Comparison of ENCODE assay signal across 20 cellular contexts in the genomic region with DNA sequence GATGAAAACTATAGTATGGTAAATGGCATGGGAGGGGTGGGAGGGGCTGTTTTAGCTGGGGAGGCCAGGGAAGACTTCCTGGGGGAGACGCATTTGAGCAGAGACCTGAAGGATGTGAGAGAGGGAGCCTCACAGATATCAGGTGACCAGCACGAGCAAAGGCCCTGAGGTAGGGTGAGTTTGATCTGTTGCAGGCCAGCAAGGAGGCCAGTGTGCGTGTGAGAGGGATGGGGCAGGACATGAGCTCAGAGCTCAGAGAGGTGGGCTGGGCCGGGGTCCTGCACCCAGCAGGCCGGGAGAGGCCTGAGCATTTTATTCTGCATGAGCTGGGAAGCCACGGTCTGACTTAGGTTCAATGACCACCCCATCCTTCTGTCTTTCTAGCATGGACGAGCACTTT.
DNase-seq lines count a peak whose midpoint lies in the region; ATAC-seq, FAIRE-seq and TF ChIP-seq lines count a peak whose summit lies in the region.
"Had no signal": no experiment of that assay in that cellular context is flagged by ENCODE, and none has a peak within 500 bp of the region (broad histone marks: within the 10 kb centered on the region; RNA-seq: fewer than 3 reads in every experiment).

No MANE protein-coding gene starts in this region.

- H2AFZ ChIP-seq in K562 (ENCODE audit: low read depth, low read length), result no peak overlapping the region
- H2AFZ ChIP-seq: GM23338 had no signal

- no peak overlapping the region for H3K27ac ChIP-seq in HEK293 (ENCODE audit: extremely low read depth, low read depth, low read length)
- no peak overlapping the region for H3K27ac ChIP-seq in K562 (ENCODE audit: extremely low read depth, low read depth, low read length)
- H3K27ac ChIP-seq in epithelial cell of prostate, result peak overlapping the region; percentile 64
- H3K27ac ChIP-seq in kidney (ENCODE audit: low read depth in 2 of 2, low read length in 2 of 2), result no peak overlapping the region

- TF ChIP-seq CTCF in HEK293 (tag by site-specific recombination; IDR thresholded peaks at IDR 0.05) (no peak), K562 (IDR thresholded peaks at IDR 0.05 in 2 of 3, conservative IDR thresholded peaks at IDR 0.05 in 1 of 3; ENCODE audit: insufficient read depth in 2 of 3, low read depth in 1 of 3, low read length in 3 of 3) (no peak), kidney (IDR thresholded peaks at IDR 0.05; ENCODE audit: borderline replicate concordance, extremely low read depth, insufficient read depth) (no peak)

- H3K4me3 ChIP-seq in HEK293 (ENCODE audit: low read depth, low read length) (no peak overlapping the region), K562 (no peak overlapping the region), kidney (ENCODE audit: low read length in 2 of 2) (no peak overlapping the region), H7 (ENCODE audit: insufficient read depth, low read depth, low read length) (no peak overlapping the region)
- H3K4me3 ChIP-seq: GM23338 had no signal

- H4K20me1 ChIP-seq in K562 (replicated peaks; ENCODE audit: control insufficient read depth, insufficient read depth, low read length), result no peaks in the 10 kb centered on the region; the same call in 1 of the 2 replicates

- no peaks in the 10 kb centered on the region for H3K36me3 ChIP-seq in HEK293 (ENCODE audit: control insufficient read depth in 2 of 2, insufficient read depth in 1 of 2, low read length in 2 of 2)
- H3K36me3 ChIP-seq in K562 (ENCODE audit: control insufficient read depth, insufficient read depth, low read length), result no peaks in the 10 kb centered on the region
- H3K36me3 ChIP-seq in kidney (ENCODE audit: control insufficient read depth in 1 of 2, insufficient read depth in 2 of 2, low read length in 2 of 2), result no peaks in the 10 kb centered on the region
- H3K36me3 ChIP-seq in H7 (replicated peaks; ENCODE audit: control insufficient read depth, insufficient read depth, low read length), result no peaks in the 10 kb centered on the region

- ATAC-seq in K562, result no peak
- ATAC-seq in GM19035 (IDR thresholded peaks at IDR 0.05; ENCODE audit: unreplicated experiment), result no peak
- ATAC-seq in GM21786 (IDR thresholded peaks at IDR 0.05; ENCODE audit: unreplicated experiment), result no peak
- ATAC-seq: GM23338 had no signal

- H3K4me2 ChIP-seq in K562 (ENCODE audit: insufficient read depth, low read length), result no peak overlapping the region
- H3K4me2 ChIP-seq: GM23338 had no signal

- no TSS peak for BruUV-seq in K562 (replicated peaks; lab: Mats Ljungman, UMichigan)

- CTCF ChIA-PET in HEK293 (lab: Yijun Ruan, JAX), result no interaction called here
- CTCF ChIA-PET in K562 (lab: Yijun Ruan, JAX; ENCODE audit: low intra/inter-chr PET ratio), result no interaction called here

- no peak for TF ChIP-seq EP300 in K562 (IDR thresholded peaks at IDR 0.05; ENCODE audit: low read length)

- H3K79me2 ChIP-seq in K562 (ENCODE audit: control insufficient read depth, insufficient read depth, low read length), result no peaks in the 10 kb centered on the region

- WGBS in K562 (ENCODE audit: insufficient coverage, low coverage, missing lambda C conversion rate), result 2% methylated on average over 6 of the region's 7 CpGs

- no peaks in the 10 kb centered on the region for H3K9me1 ChIP-seq in K562 (ENCODE audit: control insufficient read depth, insufficient read depth, low read length)

- POLR2A ChIA-PET in HEK293 (lab: Yijun Ruan, JAX) (no interaction called here), K562 (lab: Yijun Ruan, JAX) (interaction anchor here (0.6 kb wide), 1 partner anchor 130 kb away, joined by 3 read pairs; no protein-coding TSS in a partner anchor)

- TF ChIP-seq POLR2A in K562 (conservative IDR thresholded peaks at IDR 0.05), result no peak

- TF ChIP-seq RAD21 in K562 (CRISPR knock-in tag; conservative IDR thresholded peaks at IDR 0.05 in 1 of 2, IDR thresholded peaks at IDR 0.05 in 1 of 2), result no peak

- intact Hi-C loops in K562 (cut with micrococcal nuclease), result no loop called here
- intact Hi-C loops in kidney (cut with DNase I), result no loop called here

- in situ Hi-C loops in K562 (cut with MboI), result no loop called here

- no peaks in the 10 kb centered on the region for H3K4me1 ChIP-seq in HEK293 (ENCODE audit: control insufficient read depth, insufficient read depth, low read length)
- peaks cover 0 to 4% of the 10 kb centered on the region in 2 experiments; a peak in 2 of 5 replicates for H3K4me1 ChIP-seq in K562 (replicated peaks in 1 of 2; ENCODE audit: control insufficient read depth in 2 of 2, insufficient read depth in 2 of 2, low read length in 2 of 2)
- H3K4me1 ChIP-seq in kidney (ENCODE audit: control insufficient read depth in 1 of 2, insufficient read depth in 1 of 2, low read depth in 1 of 2, low read length in 2 of 2), result no peaks in the 10 kb centered on the region

- DNase-seq in K562 (ENCODE audit: extremely low read depth in 1 of 4, low spot score in 3 of 4) (no peak), epithelial cell of prostate (ENCODE audit: low read depth, low spot score) (no peak), kidney (peak; percentile 13), H7 (no peak)
- DNase-seq: C1 segment of cervical spinal cord; Calu3; CD4-positive, alpha-beta memory T cell; COR-L47; DMS53; DMS79 treated with DMSO at 0.1 percent for 48 hours; GF-D8; HCEC 1CT; HFFc6 had no signal

- H3K9me3 ChIP-seq in HEK293 (ENCODE audit: control insufficient read depth, insufficient read depth, low read depth, low read length), result no peaks in the 10 kb centered on the region
- H3K9me3 ChIP-seq in K562 (replicated peaks; ENCODE audit: control insufficient read depth, insufficient read depth, low read depth, low read length), result no peaks in the 10 kb centered on the region
- no peaks in the 10 kb centered on the region for H3K9me3 ChIP-seq in kidney (ENCODE audit: control insufficient read depth in 1 of 2, low read length in 2 of 2)

- H3K9ac ChIP-seq in K562 (ENCODE audit: insufficient read depth in 1 of 2, low read depth in 2 of 2, low read length in 2 of 2) (no peak overlapping the region), kidney (ENCODE audit: low read length in 2 of 2) (no peak overlapping the region)

- H3K27me3 ChIP-seq in K562 (ENCODE audit: control insufficient read depth in 2 of 2, insufficient read depth in 2 of 2, low read length in 2 of 2) (peaks cover 3 to 59% of the 10 kb centered on the region in 2 experiments; a peak in 3 of 5 replicates), H7 (ENCODE audit: control insufficient read depth, insufficient read depth, low read length) (no peaks in the 10 kb centered on the region)

- no peak for FAIRE-seq in K562 (lab: Jason Lieb, UNC)
- FAIRE-seq in kidney (lab: Jason Lieb, UNC), result no peak
- FAIRE-seq: GM12891, GM18507, H54 had no signal

TF ChIP-seq in HEK293, 187 proteins besides CTCF, POLR2A, EP300 and RAD21:
- TF ChIP-seq ZNF623 (tag by site-specific recombination; IDR thresholded peaks at IDR 0.05) (peak; percentile 89), GLI4 (tag by site-specific recombination; IDR thresholded peaks at IDR 0.05) (no peak), BCL6B (tag by site-specific recombination; IDR thresholded peaks at IDR 0.05) (no peak)

TF ChIP-seq in K562, 482 proteins besides CTCF, POLR2A, EP300 and RAD21:
- no peak for TF ChIP-seq HMGN3 (IDR thresholded peaks at IDR 0.05; ENCODE audit: borderline replicate concordance, extremely low read depth, insufficient read length, low read depth, low read length)
- peak; percentile 26 for TF ChIP-seq RBM25 (IDR thresholded peaks at IDR 0.05; ENCODE audit: low read depth, low read length, severe bottlenecking)
